30 cellular contexts compared by ENCODE assay signal in the genomic region with DNA sequence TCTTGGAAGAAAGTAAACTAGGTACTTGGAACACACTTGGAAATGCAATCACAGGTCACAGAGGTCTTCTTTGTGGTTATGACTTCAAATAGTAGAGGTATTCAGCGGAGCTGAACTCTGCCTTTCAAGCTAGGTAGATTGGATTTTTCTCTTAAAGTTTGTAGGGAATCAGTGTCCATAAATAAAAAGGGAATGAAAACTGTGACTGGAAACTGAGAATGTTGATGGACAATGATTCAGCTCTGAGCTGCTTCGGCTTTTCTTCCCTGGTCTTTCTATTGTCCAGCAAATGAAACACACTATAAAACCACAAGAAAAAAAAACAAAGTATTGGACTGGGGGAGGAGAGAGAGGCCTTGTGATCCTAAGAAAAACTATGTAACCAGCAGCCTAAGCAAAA. TPM values are rescaled to one million over a fixed set of nuclear protein-coding genes. Genes with fewer than 3 reads are reported as not detected.
A peak's percentile ranks its signal among the peaks of the same experiment; 100 is the strongest.
DNase-seq lines count a peak whose midpoint lies in the region; ATAC-seq, FAIRE-seq and TF ChIP-seq lines count a peak whose summit lies in the region.
"Had no signal": no experiment of that assay in that cellular context is flagged by ENCODE, and none has a peak within 500 bp of the region (broad histone marks: within the 10 kb centered on the region; RNA-seq: fewer than 3 reads in every experiment).

No MANE protein-coding gene starts in this region.

- H3K4me1 ChIP-seq in astrocyte (ENCODE audit: insufficient read depth, low read length) (peaks cover 4% of the 10 kb centered on the region), HepG2 (ENCODE audit: insufficient read depth, low read length) (no peaks in the 10 kb centered on the region)
- H3K4me1 ChIP-seq: esophagus muscularis mucosa, testis had no signal

- FAIRE-seq in astrocyte (lab: Jason Lieb, UNC) = no peak
- no peak for FAIRE-seq in HepG2 (lab: Jason Lieb, UNC)
- FAIRE-seq: GM18507, K562 had no signal

- intact Hi-C loops in HepG2 (cut with micrococcal nuclease; ENCODE audit: unreplicated experiment) = no loop called here

- no peak overlapping the region for H3K9ac ChIP-seq in astrocyte (ENCODE audit: low read length)
- no peak overlapping the region for H3K9ac ChIP-seq in HepG2 (ENCODE audit: insufficient read depth, low read depth, low read length)

- H3K4me2 ChIP-seq in astrocyte (ENCODE audit: low read length) = peak overlapping the region; percentile 15
- H3K4me2 ChIP-seq in HepG2 (ENCODE audit: low read depth, low read length) = no peak overlapping the region

- H3K4me3 Mint-ChIP-seq in astrocyte (ENCODE audit: unreplicated experiment) (no peak overlapping the region), progenitor cell of endocrine pancreas (ENCODE audit: low read depth) (no peak overlapping the region)
- H3K4me3 Mint-ChIP-seq: activated B cell treated with CpG ODN at 0.5 μM for 24 hours; activated CD8-positive, alpha-beta memory T cell treated with anti-CD3 and anti-CD28 coated beads, Interleukin-2, amount 10 ng/mL, durations not matched to agents 7 days and 5 days; activated T-cell treated with anti-CD3 and anti-CD28 coated beads, Interleukin-2, amount 50 U/mL, for 72 hours; HFFc6 had no signal

- CTCF ChIA-PET in HepG2 (lab: Yijun Ruan, JAX; ENCODE audit: low intra/inter-chr PET ratio, low total read pairs) = no interaction called here

- H3K9me3 Mint-ChIP-seq in astrocyte (ENCODE audit: unreplicated experiment) (no peaks in the 10 kb centered on the region), progenitor cell of endocrine pancreas (ENCODE audit: low read depth) (peaks cover 2% of the 10 kb centered on the region)
- H3K9me3 Mint-ChIP-seq: activated T-cell treated with anti-CD3 and anti-CD28 coated beads, Interleukin-2, amount 50 U/mL, for 72 hours had no signal

- H4K20me1 ChIP-seq in astrocyte (ENCODE audit: insufficient read depth, low read length) = no peaks in the 10 kb centered on the region
- no peaks in the 10 kb centered on the region for H4K20me1 ChIP-seq in HepG2 (ENCODE audit: insufficient read depth, low read length)

- POLR2A ChIA-PET in HepG2 (lab: Yijun Ruan, JAX) = no interaction called here

- DNase-seq in HT1080 (ENCODE audit: low read depth) = peak; percentile 43
- peak; percentile 42 for DNase-seq in astrocyte (ENCODE audit: low read depth)
- DNase-seq in kidney glomerular epithelial cell (lab: John Stamatoyannopoulos, UW) = peak; percentile 70
- no peak for DNase-seq in progenitor cell of endocrine pancreas (ENCODE audit: low spot score, unreplicated experiment)
- DNase-seq in DMS 273 (lab: John Stamatoyannopoulos, UW; ENCODE audit: unreplicated experiment) = no peak
- no peak for DNase-seq in HepG2 (ENCODE audit: low spot score)
- DNase-seq: activated B cell treated with CpG ODN at 0.5 μM for 24 hours; activated CD8-positive, alpha-beta memory T cell treated with anti-CD3 and anti-CD28 coated beads, Interleukin-2, amount 10 ng/mL, durations not matched to agents 7 days and 5 days; activated naive CD4-positive, alpha-beta T cell treated with Interleukin-2 at 50 U/mL for 16 hours; activated T-cell treated with anti-CD3 and anti-CD28 coated beads, Interleukin-2, amount 50 U/mL, for 72 hours; amniotic stem cell; Calu3; foreskin melanocyte; HFFc6; MG63; NCI-H2081; NCI-H226; NCI-H69; stimulated activated naive CD4-positive, alpha-beta T cell treated with Interleukin-2 at 50 U/mL for 16 hours; testis had no signal

- H3K79me2 ChIP-seq in astrocyte (ENCODE audit: insufficient read depth, low read length) (no peaks in the 10 kb centered on the region), HepG2 (ENCODE audit: insufficient read depth, low read length) (no peaks in the 10 kb centered on the region)

- in situ Hi-C loops in HepG2 (cut with HindIII; ENCODE audit: extremely low pct_ligation_motif_present, low pct_unique_long_range_greater_than_20kb) = no loop called here

- no peak for ATAC-seq in HepG2
- no peak for ATAC-seq in HG03520 (IDR thresholded peaks at IDR 0.05; ENCODE audit: unreplicated experiment)
- no peak for ATAC-seq in HG02981 (IDR thresholded peaks at IDR 0.05; ENCODE audit: unreplicated experiment)
- ATAC-seq: activated CD8-positive, alpha-beta memory T cell treated with anti-CD3 and anti-CD28 coated beads, Interleukin-2, amount 10 ng/mL, durations not matched to agents 7 days and 5 days; activated T-cell treated with anti-CD3 and anti-CD28 coated beads, Interleukin-2, amount 50 U/mL, for 72 hours; K562; Panc1; sciatic nerve had no signal

- WGBS in HepG2 (ENCODE audit: low lambda C conversion rate) = 7% methylated on average over 2 of the region's 2 CpGs

- H3K4me1 Mint-ChIP-seq in astrocyte (ENCODE audit: low read depth, unreplicated experiment) (peaks cover 25% of the 10 kb centered on the region), progenitor cell of endocrine pancreas (ENCODE audit: low read depth) (peaks cover 8% of the 10 kb centered on the region)
- H3K4me1 Mint-ChIP-seq: activated B cell treated with CpG ODN at 0.5 μM for 24 hours; activated CD8-positive, alpha-beta memory T cell treated with anti-CD3 and anti-CD28 coated beads, Interleukin-2, amount 10 ng/mL, durations not matched to agents 7 days and 5 days had no signal

- H3K27ac ChIP-seq in astrocyte (ENCODE audit: low read depth, low read length) = no peak overlapping the region
- H3K27ac ChIP-seq in HepG2 (ENCODE audit: extremely low read length, insufficient read depth, low read length) = no peak overlapping the region
- H3K27ac ChIP-seq: C4-2B, esophagus muscularis mucosa, testis had no signal

- H3K27me3 Mint-ChIP-seq in astrocyte (ENCODE audit: low read depth, unreplicated experiment) (no peaks in the 10 kb centered on the region), progenitor cell of endocrine pancreas (no peaks in the 10 kb centered on the region)
- H3K27me3 Mint-ChIP-seq: activated B cell treated with CpG ODN at 0.5 μM for 24 hours; activated CD8-positive, alpha-beta memory T cell treated with anti-CD3 and anti-CD28 coated beads, Interleukin-2, amount 10 ng/mL, durations not matched to agents 7 days and 5 days had no signal

- H3K27ac Mint-ChIP-seq in astrocyte (ENCODE audit: unreplicated experiment) (peak overlapping the region; percentile 42), progenitor cell of endocrine pancreas (peak overlapping the region; percentile 42)
- H3K27ac Mint-ChIP-seq: activated B cell treated with CpG ODN at 0.5 μM for 24 hours; activated CD8-positive, alpha-beta memory T cell treated with anti-CD3 and anti-CD28 coated beads, Interleukin-2, amount 10 ng/mL, durations not matched to agents 7 days and 5 days; activated T-cell treated with anti-CD3 and anti-CD28 coated beads, Interleukin-2, amount 50 U/mL, for 72 hours; HFFc6 had no signal

- H3K36me3 Mint-ChIP-seq in astrocyte (ENCODE audit: low read depth, unreplicated experiment) (no peaks in the 10 kb centered on the region), progenitor cell of endocrine pancreas (ENCODE audit: insufficient read depth) (no peaks in the 10 kb centered on the region)
- H3K36me3 Mint-ChIP-seq: activated CD8-positive, alpha-beta memory T cell treated with anti-CD3 and anti-CD28 coated beads, Interleukin-2, amount 10 ng/mL, durations not matched to agents 7 days and 5 days had no signal

- no peak overlapping the region for H2AFZ ChIP-seq in astrocyte (ENCODE audit: low read depth, low read length)
- no peak overlapping the region for H2AFZ ChIP-seq in HepG2 (ENCODE audit: low read length)

- TF ChIP-seq CTCF in astrocyte (IDR thresholded peaks at IDR 0.05; ENCODE audit: insufficient read depth, low read depth, low read length) (no peak), progenitor cell of endocrine pancreas (IDR thresholded peaks at IDR 0.05; ENCODE audit: unreplicated experiment) (no peak), HepG2 (CRISPR knock-in tag; IDR thresholded peaks at IDR 0.05) (no peak)

- BruUV-seq in HepG2 (replicated peaks; lab: Mats Ljungman, UMichigan) = no TSS peak

- H3K36me3 ChIP-seq in astrocyte (ENCODE audit: insufficient read depth, low read length) = no peaks in the 10 kb centered on the region
- H3K36me3 ChIP-seq in HepG2 (replicated peaks in 1 of 2; ENCODE audit: control insufficient read depth in 1 of 2, insufficient read depth in 2 of 2, low read length in 2 of 2) = no peaks in the 10 kb centered on the region
- H3K36me3 ChIP-seq: MG63 had no signal

- TF ChIP-seq EP300 in HepG2 (IDR thresholded peaks at IDR 0.05; ENCODE audit: low read depth in 2 of 2, low read length in 2 of 2) (no peak), HepG2 (CRISPR knock-in tag; IDR thresholded peaks at IDR 0.05; ENCODE audit: borderline replicate concordance) (no peak)

- H3K4me3 ChIP-seq in astrocyte (ENCODE audit: insufficient read depth, low read depth, low read length) (no peak overlapping the region), HepG2 (replicated peaks in 1 of 3; ENCODE audit: insufficient read depth in 1 of 3, low read depth in 2 of 3, low read length in 3 of 3) (no peak overlapping the region)
- H3K4me3 ChIP-seq: esophagus muscularis mucosa, K562, lung, MG63, testis had no signal

- no peak for TF ChIP-seq RAD21 in HepG2 (CRISPR knock-in tag; IDR thresholded peaks at IDR 0.05)

- H3K27me3 ChIP-seq in astrocyte (ENCODE audit: insufficient read depth, low read length) (no peaks in the 10 kb centered on the region), HepG2 (ENCODE audit: control insufficient read depth in 1 of 2, insufficient read depth in 2 of 2, low read length in 2 of 2) (no peaks in the 10 kb centered on the region)
- H3K27me3 ChIP-seq: esophagus muscularis mucosa, MG63, testis had no signal

- no peaks in the 10 kb centered on the region for H3K9me3 ChIP-seq in astrocyte (ENCODE audit: insufficient read depth, low read depth, low read length)
- H3K9me3 ChIP-seq in HepG2 (ENCODE audit: low read length) = 0 out of 2 replicates have a peak, but pooled peaks cover 7% of the 10 kb centered on the region
- H3K9me3 ChIP-seq: esophagus muscularis mucosa, MG63, testis had no signal

- TF ChIP-seq POLR2A in HepG2 (IDR thresholded peaks at IDR 0.05; ENCODE audit: insufficient read depth in 1 of 2, low read depth in 2 of 2, low read length in 2 of 2) = no peak

RNA-seq across cellular contexts. Expression of a gene that starts 11.1 kb away (rescaled TPM):
- 0.95 TPM in 1 of 2 replicates, not detected in the other for total RNA-seq in HT1080 (2014; rRNA removed; shearing (Covaris generic))
- 0.14 and 0.15 TPM in 2 replicates for polyA plus RNA-seq in HT1080 (2015; cell fraction: cytosol; rRNA removed)
- polyA plus RNA-seq in HT1080 (2015; cell fraction: nucleus; rRNA removed) = not detected in 2 replicates
- 0.45 TPM in 1 of 2 replicates, not detected in the other for total RNA-seq in astrocyte
- total RNA-seq in progenitor cell of endocrine pancreas = not detected in 2 replicates
- not detected in 2 replicates for total RNA-seq in HepG2 (2016; rRNA removed; fragmentation: Illumina TruSeq; extraction: Trizol)
- total RNA-seq in HepG2 (2016; cell fraction: cytosol; rRNA removed; fragmentation: Illumina TruSeq; extraction: Trizol; ENCODE audit: low read depth) = not detected in 2 replicates
- not detected in 2 replicates for total RNA-seq in HepG2 (2016; cell fraction: insoluble cytoplasmic fraction; rRNA removed; fragmentation: Illumina TruSeq; extraction: Trizol)
- total RNA-seq in HepG2 (2016; cell fraction: membrane; rRNA removed; fragmentation: Illumina TruSeq; extraction: Trizol) = not detected in 2 replicates
- not detected in 2 replicates for total RNA-seq in HepG2 (2016; cell fraction: nucleus; rRNA removed; fragmentation: Illumina TruSeq; extraction: Trizol)
- polyA plus RNA-seq in HepG2 (2011; rRNA removed) = 0.60 and 1.1 TPM in 2 replicates
- polyA plus RNA-seq in HepG2 (2011; cell fraction: cytosol; rRNA removed) = 0.23 TPM in 1 of 2 replicates, not detected in the other
- polyA plus RNA-seq in HepG2 (2011; cell fraction: nucleus; rRNA removed) = 0.85 and 1.1 TPM in 2 replicates
- 0.17 and 0.28 TPM in 2 replicates for polyA plus RNA-seq in HepG2 (2012)
- polyA plus RNA-seq in HepG2 (2016; cell fraction: cytosol; fragmentation: Illumina TruSeq; extraction: Trizol; ENCODE audit: low read depth) = not detected in 2 replicates
- not detected in 2 replicates for polyA plus RNA-seq in HepG2 (2016; cell fraction: insoluble cytoplasmic fraction; fragmentation: Illumina TruSeq; extraction: Trizol; ENCODE audit: low read depth)
- polyA plus RNA-seq in HepG2 (2016; cell fraction: membrane; fragmentation: Illumina TruSeq; extraction: Trizol; ENCODE audit: low read depth) = not detected in 2 replicates
- not detected in 2 replicates for polyA plus RNA-seq in HepG2 (2016; cell fraction: nucleus; fragmentation: Illumina TruSeq; extraction: Trizol; ENCODE audit: insufficient read depth, low read depth)
- polyA minus RNA-seq in HepG2 (2011; rRNA and poly(A)+ RNA removed; ENCODE audit: low replicate concordance) = not detected in 2 replicates
- polyA minus RNA-seq in HepG2 (2011; cell fraction: cytosol; rRNA and poly(A)+ RNA removed) = not detected in 2 replicates
- 1.9 and 2.9 TPM in 2 replicates for polyA minus RNA-seq in HepG2 (2011; cell fraction: nucleus; rRNA and poly(A)+ RNA removed)
- total RNA-seq: activated B cell treated with CpG ODN at 0.5 μM for 24 hours; activated CD8-positive, alpha-beta memory T cell treated with anti-CD3 and anti-CD28 coated beads, Interleukin-2, amount 10 ng/mL, durations not matched to agents 7 days and 5 days; Calu3; Daoy; HFFc6; K562; lung had no signal

RNA-seq across cellular contexts. Expression of a gene that starts 48.2 kb away (rescaled TPM):
- 8.8 and 9.2 TPM in 2 replicates for total RNA-seq in HT1080 (2014; rRNA removed; shearing (Covaris generic))
- 11.0 and 11.2 TPM in 2 replicates for polyA plus RNA-seq in HT1080 (2015; cell fraction: cytosol; rRNA removed)
- polyA plus RNA-seq in HT1080 (2015; cell fraction: nucleus; rRNA removed) = 13.9 and 15.8 TPM in 2 replicates
- total RNA-seq in astrocyte (9.1 and 9.9 TPM in 2 replicates), progenitor cell of endocrine pancreas (7.8 and 16.2 TPM in 2 replicates), HepG2 (2016; rRNA removed; fragmentation: Illumina TruSeq; extraction: Trizol) (9.8 and 16.2 TPM in 2 replicates)
- 0.61 and 1.2 TPM in 2 replicates for total RNA-seq in HepG2 (2016; cell fraction: cytosol; rRNA removed; fragmentation: Illumina TruSeq; extraction: Trizol; ENCODE audit: low read depth)
- total RNA-seq in HepG2 (2016; cell fraction: insoluble cytoplasmic fraction; rRNA removed; fragmentation: Illumina TruSeq; extraction: Trizol) = 12.2 and 20.6 TPM in 2 replicates
- total RNA-seq in HepG2 (2016; cell fraction: membrane; rRNA removed; fragmentation: Illumina TruSeq; extraction: Trizol) = 3.8 and 4.5 TPM in 2 replicates
- 12.9 and 16.3 TPM in 2 replicates for total RNA-seq in HepG2 (2016; cell fraction: nucleus; rRNA removed; fragmentation: Illumina TruSeq; extraction: Trizol)
- polyA plus RNA-seq in HepG2 (2011; rRNA removed) = 3.5 and 4.3 TPM in 2 replicates
- 0.97 and 1.9 TPM in 2 replicates for polyA plus RNA-seq in HepG2 (2011; cell fraction: cytosol; rRNA removed)
- 3.5 and 5.1 TPM in 2 replicates for polyA plus RNA-seq in HepG2 (2011; cell fraction: nucleus; rRNA removed)
- 3.7 TPM in 2 replicates for polyA plus RNA-seq in HepG2 (2012)
- 0.66 and 1.00 TPM in 2 replicates for polyA plus RNA-seq in HepG2 (2016; cell fraction: cytosol; fragmentation: Illumina TruSeq; extraction: Trizol; ENCODE audit: low read depth)
- 9.3 and 9.9 TPM in 2 replicates for polyA plus RNA-seq in HepG2 (2016; cell fraction: insoluble cytoplasmic fraction; fragmentation: Illumina TruSeq; extraction: Trizol; ENCODE audit: low read depth)
- polyA plus RNA-seq in HepG2 (2016; cell fraction: membrane; fragmentation: Illumina TruSeq; extraction: Trizol; ENCODE audit: low read depth) = 1.7 and 1.9 TPM in 2 replicates
- polyA plus RNA-seq in HepG2 (2016; cell fraction: nucleus; fragmentation: Illumina TruSeq; extraction: Trizol; ENCODE audit: insufficient read depth, low read depth) = 7.8 and 8.0 TPM in 2 replicates
- polyA minus RNA-seq in HepG2 (2011; rRNA and poly(A)+ RNA removed; ENCODE audit: low replicate concordance) = 1.2 and 2.8 TPM in 2 replicates
- polyA minus RNA-seq in HepG2 (2011; cell fraction: cytosol; rRNA and poly(A)+ RNA removed) = 3.2 and 3.3 TPM in 2 replicates
- 21.6 and 24.9 TPM in 2 replicates for polyA minus RNA-seq in HepG2 (2011; cell fraction: nucleus; rRNA and poly(A)+ RNA removed)

RNA-seq across cellular contexts. Expression of a gene that starts 48.3 kb away (rescaled TPM):
- 0.50 and 0.53 TPM in 2 replicates for total RNA-seq in HT1080 (2014; rRNA removed; shearing (Covaris generic))
- 0.26 and 1.3 TPM in 2 replicates for polyA plus RNA-seq in HT1080 (2015; cell fraction: cytosol; rRNA removed)
- 0.41 and 1.0 TPM in 2 replicates for polyA plus RNA-seq in HT1080 (2015; cell fraction: nucleus; rRNA removed)
- total RNA-seq in astrocyte (0.19 and 0.52 TPM in 2 replicates), progenitor cell of endocrine pancreas (1.0 and 1.4 TPM in 2 replicates), HepG2 (2016; rRNA removed; fragmentation: Illumina TruSeq; extraction: Trizol) (1.2 and 1.3 TPM in 2 replicates)
- total RNA-seq in HepG2 (2016; cell fraction: cytosol; rRNA removed; fragmentation: Illumina TruSeq; extraction: Trizol; ENCODE audit: low read depth) = 0.51 and 0.62 TPM in 2 replicates
- 1.1 and 2.1 TPM in 2 replicates for total RNA-seq in HepG2 (2016; cell fraction: insoluble cytoplasmic fraction; rRNA removed; fragmentation: Illumina TruSeq; extraction: Trizol)
- 0.83 and 1.1 TPM in 2 replicates for total RNA-seq in HepG2 (2016; cell fraction: membrane; rRNA removed; fragmentation: Illumina TruSeq; extraction: Trizol)
- 0.84 and 0.85 TPM in 2 replicates for total RNA-seq in HepG2 (2016; cell fraction: nucleus; rRNA removed; fragmentation: Illumina TruSeq; extraction: Trizol)
- 0.55 and 1.1 TPM in 2 replicates for polyA plus RNA-seq in HepG2 (2011; rRNA removed)
- polyA plus RNA-seq in HepG2 (2011; cell fraction: cytosol; rRNA removed) = 0.31 and 0.42 TPM in 2 replicates
- 0.12 and 0.48 TPM in 2 replicates for polyA plus RNA-seq in HepG2 (2011; cell fraction: nucleus; rRNA removed)
- 0.41 and 1.0 TPM in 2 replicates for polyA plus RNA-seq in HepG2 (2012)
- 0.83 and 0.84 TPM in 2 replicates for polyA plus RNA-seq in HepG2 (2016; cell fraction: cytosol; fragmentation: Illumina TruSeq; extraction: Trizol; ENCODE audit: low read depth)
- polyA plus RNA-seq in HepG2 (2016; cell fraction: insoluble cytoplasmic fraction; fragmentation: Illumina TruSeq; extraction: Trizol; ENCODE audit: low read depth) = 1.2 and 1.5 TPM in 2 replicates
- 0.95 and 1.2 TPM in 2 replicates for polyA plus RNA-seq in HepG2 (2016; cell fraction: membrane; fragmentation: Illumina TruSeq; extraction: Trizol; ENCODE audit: low read depth)
- 0.71 and 0.95 TPM in 2 replicates for polyA plus RNA-seq in HepG2 (2016; cell fraction: nucleus; fragmentation: Illumina TruSeq; extraction: Trizol; ENCODE audit: insufficient read depth, low read depth)
- polyA minus RNA-seq in HepG2 (2011; rRNA and poly(A)+ RNA removed; ENCODE audit: low replicate concordance) = 0.47 and 3.0 TPM in 2 replicates
- polyA minus RNA-seq in HepG2 (2011; cell fraction: cytosol; rRNA and poly(A)+ RNA removed) = 0.69 TPM in 1 of 2 replicates, not detected in the other
- 1.2 and 1.6 TPM in 2 replicates for polyA minus RNA-seq in HepG2 (2011; cell fraction: nucleus; rRNA and poly(A)+ RNA removed)

Comparison
In these comparisons a context has a peak if more than half of its experiments do, and no peak if none do; other contexts are left out.
1. DNase-seq: peak in HT1080 (single experiment), astrocyte (single experiment) and kidney glomerular epithelial cell (single experiment); none in progenitor cell of endocrine pancreas (single experiment), DMS 273 (single experiment) and HepG2 (single experiment).